In genomic region chr10:6269953-6270867, GRCh38 we compare ENCODE assay signal across 1 cellular context.
TF ChIP-seq lines count a peak whose summit lies in the region.

No MANE protein-coding gene starts in this region.

TF ChIP-seq in GM12878, 131 proteins besides CTCF, POLR2A, EP300 and RAD21 (continued from another document and continues in another):
- TF ChIP-seq ZBTB4 (CRISPR knock-in tag; IDR thresholded peaks at IDR 0.05): no peak
- TF ChIP-seq ZZZ3 (IDR thresholded peaks at IDR 0.05; ENCODE audit: control insufficient read depth, insufficient read length, low read depth): no peak
- TF ChIP-seq SMAD5 (IDR thresholded peaks at IDR 0.05; ENCODE audit: low read depth): no peak
- TF ChIP-seq, protein P1, sequence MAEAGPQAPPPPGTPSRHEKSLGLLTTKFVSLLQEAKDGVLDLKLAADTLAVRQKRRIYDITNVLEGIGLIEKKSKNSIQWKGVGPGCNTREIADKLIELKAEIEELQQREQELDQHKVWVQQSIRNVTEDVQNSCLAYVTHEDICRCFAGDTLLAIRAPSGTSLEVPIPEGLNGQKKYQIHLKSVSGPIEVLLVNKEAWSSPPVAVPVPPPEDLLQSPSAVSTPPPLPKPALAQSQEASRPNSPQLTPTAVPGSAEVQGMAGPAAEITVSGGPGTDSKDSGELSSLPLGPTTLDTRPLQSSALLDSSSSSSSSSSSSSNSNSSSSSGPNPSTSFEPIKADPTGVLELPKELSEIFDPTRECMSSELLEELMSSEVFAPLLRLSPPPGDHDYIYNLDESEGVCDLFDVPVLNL (IDR thresholded peaks at IDR 0.05; ENCODE audit: low read depth, low read length): no peak
- peak; percentile 82; the same call in 1 of the 2 replicates for TF ChIP-seq ZBED1 (IDR thresholded peaks at IDR 0.05; ENCODE audit: borderline replicate concordance)
- TF ChIP-seq SREBF1 (IDR thresholded peaks at IDR 0.05; ENCODE audit: low read length): no peak
- TF ChIP-seq SMAD1 (IDR thresholded peaks at IDR 0.05; ENCODE audit: low read depth, partially characterized antibody): peak; percentile 46
- peak; percentile 89; the same call in 1 of the 2 replicates for TF ChIP-seq DPF2 (IDR thresholded peaks at IDR 0.05)
- TF ChIP-seq LARP7 (IDR thresholded peaks at IDR 0.05): 0 out of 2 replicates have a peak, but pooled peaks have one; percentile 16
- TF ChIP-seq SP1 (IDR thresholded peaks at IDR 0.05; ENCODE audit: low read depth, low read length): peak; percentile 79
- peak; percentile 74 for TF ChIP-seq JUNB (IDR thresholded peaks at IDR 0.05)
- TF ChIP-seq REST (IDR thresholded peaks at IDR 0.05; ENCODE audit: low read depth, low read length): no peak
- TF ChIP-seq RUNX3 (IDR thresholded peaks at IDR 0.05; ENCODE audit: low read length): peak; percentile 97
- no peak; the same call in 1 of the 2 replicates for TF ChIP-seq IRF5 (IDR thresholded peaks at IDR 0.05; ENCODE audit: borderline replicate concordance)
- no peak for TF ChIP-seq SUPT20H (IDR thresholded peaks at IDR 0.05; ENCODE audit: borderline replicate concordance, control insufficient read depth, low read depth, low read length)
- peak; percentile 49; the same call in 1 of the 2 replicates for TF ChIP-seq PML (IDR thresholded peaks at IDR 0.05; ENCODE audit: low read length)
- TF ChIP-seq, protein P2, sequence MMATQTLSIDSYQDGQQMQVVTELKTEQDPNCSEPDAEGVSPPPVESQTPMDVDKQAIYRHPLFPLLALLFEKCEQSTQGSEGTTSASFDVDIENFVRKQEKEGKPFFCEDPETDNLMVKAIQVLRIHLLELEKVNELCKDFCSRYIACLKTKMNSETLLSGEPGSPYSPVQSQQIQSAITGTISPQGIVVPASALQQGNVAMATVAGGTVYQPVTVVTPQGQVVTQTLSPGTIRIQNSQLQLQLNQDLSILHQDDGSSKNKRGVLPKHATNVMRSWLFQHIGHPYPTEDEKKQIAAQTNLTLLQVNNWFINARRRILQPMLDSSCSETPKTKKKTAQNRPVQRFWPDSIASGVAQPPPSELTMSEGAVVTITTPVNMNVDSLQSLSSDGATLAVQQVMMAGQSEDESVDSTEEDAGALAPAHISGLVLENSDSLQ (IDR thresholded peaks at IDR 0.05): peak; percentile 75; the same call in 1 of the 2 replicates
- no peak for TF ChIP-seq SIX5 (IDR thresholded peaks at IDR 0.05; ENCODE audit: low read depth, low read length, severe bottlenecking)
- peak; percentile 75 for TF ChIP-seq NR2F1 (conservative IDR thresholded peaks at IDR 0.05)
- TF ChIP-seq BCL11A (IDR thresholded peaks at IDR 0.05; ENCODE audit: low read depth, low read length): peak; percentile 89
- no peak for TF ChIP-seq SMC3 (IDR thresholded peaks at IDR 0.05; ENCODE audit: borderline replicate concordance, low read length)
- peak; percentile 49; the same call in 1 of the 2 replicates for TF ChIP-seq BACH1 (IDR thresholded peaks at IDR 0.05; ENCODE audit: borderline replicate concordance)
- TF ChIP-seq ZNF24 (IDR thresholded peaks at IDR 0.05): 0 out of 2 replicates have a peak, but pooled peaks have one; percentile 30
- TF ChIP-seq, protein P3, sequence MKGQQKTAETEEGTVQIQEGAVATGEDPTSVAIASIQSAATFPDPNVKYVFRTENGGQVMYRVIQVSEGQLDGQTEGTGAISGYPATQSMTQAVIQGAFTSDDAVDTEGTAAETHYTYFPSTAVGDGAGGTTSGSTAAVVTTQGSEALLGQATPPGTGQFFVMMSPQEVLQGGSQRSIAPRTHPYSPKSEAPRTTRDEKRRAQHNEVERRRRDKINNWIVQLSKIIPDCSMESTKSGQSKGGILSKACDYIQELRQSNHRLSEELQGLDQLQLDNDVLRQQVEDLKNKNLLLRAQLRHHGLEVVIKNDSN (IDR thresholded peaks at IDR 0.05; ENCODE audit: borderline replicate concordance, extremely low read length, insufficient read depth, low read depth, low read length): no peak
- TF ChIP-seq CREB1 (IDR thresholded peaks at IDR 0.05; ENCODE audit: low read depth): peak; percentile 91
- TF ChIP-seq ATF7 (IDR thresholded peaks at IDR 0.05; ENCODE audit: low read depth): peak; percentile 94
- TF ChIP-seq EED (IDR thresholded peaks at IDR 0.05; ENCODE audit: low read depth): peak; percentile 97
- TF ChIP-seq, protein P4, sequence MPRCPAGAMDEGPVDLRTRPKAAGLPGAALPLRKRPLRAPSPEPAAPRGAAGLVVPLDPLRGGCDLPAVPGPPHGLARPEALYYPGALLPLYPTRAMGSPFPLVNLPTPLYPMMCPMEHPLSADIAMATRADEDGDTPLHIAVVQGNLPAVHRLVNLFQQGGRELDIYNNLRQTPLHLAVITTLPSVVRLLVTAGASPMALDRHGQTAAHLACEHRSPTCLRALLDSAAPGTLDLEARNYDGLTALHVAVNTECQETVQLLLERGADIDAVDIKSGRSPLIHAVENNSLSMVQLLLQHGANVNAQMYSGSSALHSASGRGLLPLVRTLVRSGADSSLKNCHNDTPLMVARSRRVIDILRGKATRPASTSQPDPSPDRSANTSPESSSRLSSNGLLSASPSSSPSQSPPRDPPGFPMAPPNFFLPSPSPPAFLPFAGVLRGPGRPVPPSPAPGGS (IDR thresholded peaks at IDR 0.05; ENCODE audit: borderline replicate concordance, insufficient read depth, low read depth, low read length, poor library complexity, severe bottlenecking): peak; percentile 50
- TF ChIP-seq, protein P5, sequence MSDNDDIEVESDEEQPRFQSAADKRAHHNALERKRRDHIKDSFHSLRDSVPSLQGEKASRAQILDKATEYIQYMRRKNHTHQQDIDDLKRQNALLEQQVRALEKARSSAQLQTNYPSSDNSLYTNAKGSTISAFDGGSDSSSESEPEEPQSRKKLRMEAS (IDR thresholded peaks at IDR 0.05; ENCODE audit: low read depth, low read length): no peak
- no peak for TF ChIP-seq STAT3 (IDR thresholded peaks at IDR 0.05; ENCODE audit: low read depth, low read length)
- TF ChIP-seq TCF7 (IDR thresholded peaks at IDR 0.05; ENCODE audit: borderline replicate concordance): no peak
- TF ChIP-seq BMI1 (IDR thresholded peaks at IDR 0.05; ENCODE audit: borderline replicate concordance): peak; percentile 75
- no peak for TF ChIP-seq ASH2L (IDR thresholded peaks at IDR 0.05; ENCODE audit: borderline replicate concordance, low read depth)
- TF ChIP-seq USF2 (IDR thresholded peaks at IDR 0.05; ENCODE audit: borderline replicate concordance, low read depth, low read length): no peak; the same call in 1 of the 2 replicates
- TF ChIP-seq GATAD2B (conservative IDR thresholded peaks at IDR 0.05; ENCODE audit: low read depth): peak; percentile 34; the same call in 1 of the 2 replicates
- TF ChIP-seq RELA (IDR thresholded peaks at IDR 0.05; ENCODE audit: borderline replicate concordance, partially characterized antibody): no peak
- TF ChIP-seq, protein P6, sequence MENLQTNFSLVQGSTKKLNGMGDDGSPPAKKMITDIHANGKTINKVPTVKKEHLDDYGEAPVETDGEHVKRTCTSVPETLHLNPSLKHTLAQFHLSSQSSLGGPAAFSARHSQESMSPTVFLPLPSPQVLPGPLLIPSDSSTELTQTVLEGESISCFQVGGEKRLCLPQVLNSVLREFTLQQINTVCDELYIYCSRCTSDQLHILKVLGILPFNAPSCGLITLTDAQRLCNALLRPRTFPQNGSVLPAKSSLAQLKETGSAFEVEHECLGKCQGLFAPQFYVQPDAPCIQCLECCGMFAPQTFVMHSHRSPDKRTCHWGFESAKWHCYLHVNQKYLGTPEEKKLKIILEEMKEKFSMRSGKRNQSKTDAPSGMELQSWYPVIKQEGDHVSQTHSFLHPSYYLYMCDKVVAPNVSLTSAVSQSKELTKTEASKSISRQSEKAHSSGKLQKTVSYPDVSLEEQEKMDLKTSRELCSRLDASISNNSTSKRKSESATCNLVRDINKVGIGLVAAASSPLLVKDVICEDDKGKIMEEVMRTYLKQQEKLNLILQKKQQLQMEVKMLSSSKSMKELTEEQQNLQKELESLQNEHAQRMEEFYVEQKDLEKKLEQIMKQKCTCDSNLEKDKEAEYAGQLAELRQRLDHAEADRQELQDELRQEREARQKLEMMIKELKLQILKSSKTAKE (IDR thresholded peaks at IDR 0.05; ENCODE audit: low read depth, poor library complexity, severe bottlenecking): peak; percentile 84
